In genomic region chr2:70822843-70823629, GRCh38 we compare ENCODE assay signal across 22 cellular contexts. TPM values are rescaled to one million over a fixed set of nuclear protein-coding genes. Genes with fewer than 3 reads are reported as not detected.
"Had no signal": no experiment of that assay in that cellular context is flagged by ENCODE, and none has a peak within 500 bp of the region (broad histone marks: within the 10 kb centered on the region; RNA-seq: fewer than 3 reads in every experiment).

No MANE protein-coding gene starts in this region.

- DNase-seq: activated CD4-positive, alpha-beta T cell treated with anti-CD3 and anti-CD28 coated beads for 4 hours; activated gamma-delta T cell; activated T-cell treated with anti-CD3 and anti-CD28 coated beads, Interleukin-2, amount 50 U/mL, for 48 hours; aorta; cerebellar nuclear complex; dorsolateral prefrontal cortex; endodermal cell; heart left ventricle; left cardiac atrium; midbrain; pancreas; sigmoid colon; spleen; SW 1271 had no signal

- H3K27ac ChIP-seq: breast epithelium, dorsolateral prefrontal cortex, heart left ventricle, pancreas, sigmoid colon, SJSA1, spleen, thoracic aorta had no signal

- H3K36me3 ChIP-seq: breast epithelium, heart left ventricle, pancreas, sigmoid colon, SJSA1, spleen, thoracic aorta had no signal

- H3K9me3 ChIP-seq: breast epithelium, heart left ventricle, pancreas, sigmoid colon, SJSA1, spleen, thoracic aorta had no signal

- ATAC-seq: heart left ventricle, left cardiac atrium, pancreas had no signal

- H3K4me1 ChIP-seq: breast epithelium, pancreas, sigmoid colon, SJSA1 had no signal

- H3K4me3 ChIP-seq: breast epithelium, dorsolateral prefrontal cortex, heart left ventricle, lung, pancreas, sigmoid colon, SJSA1, spleen, thoracic aorta had no signal

- H3K27me3 ChIP-seq: breast epithelium, pancreas, sigmoid colon had no signal

RNA-seq across cellular contexts. Expression of gene CLEC4F, which starts 2.6 kb away (rescaled TPM):
- total RNA-seq: endodermal cell, epithelial cell of proximal tubule, frontal cortex, myocyte, SJSA1, urinary bladder had no signal

RNA-seq across cellular contexts. Expression of gene CD207, which starts 12.6 kb away (rescaled TPM):
- total RNA-seq: endodermal cell, epithelial cell of proximal tubule, frontal cortex, myocyte, SJSA1, urinary bladder had no signal

RNA-seq across cellular contexts. Expression of gene FIGLA, which starts 32.6 kb away (rescaled TPM):
- total RNA-seq: aorta, breast epithelium, endodermal cell, epithelial cell of proximal tubule, frontal cortex, heart left ventricle, left cardiac atrium, myocyte, sigmoid colon, SJSA1, spleen, thoracic aorta, urinary bladder had no signal

RNA-seq across cellular contexts. Expression of gene ADD2, which starts 55.0 kb away (rescaled TPM):
- total RNA-seq: myocyte, SJSA1 had no signal
